Comparison of ENCODE assay signal across 1 cellular context in the genomic region with DNA sequence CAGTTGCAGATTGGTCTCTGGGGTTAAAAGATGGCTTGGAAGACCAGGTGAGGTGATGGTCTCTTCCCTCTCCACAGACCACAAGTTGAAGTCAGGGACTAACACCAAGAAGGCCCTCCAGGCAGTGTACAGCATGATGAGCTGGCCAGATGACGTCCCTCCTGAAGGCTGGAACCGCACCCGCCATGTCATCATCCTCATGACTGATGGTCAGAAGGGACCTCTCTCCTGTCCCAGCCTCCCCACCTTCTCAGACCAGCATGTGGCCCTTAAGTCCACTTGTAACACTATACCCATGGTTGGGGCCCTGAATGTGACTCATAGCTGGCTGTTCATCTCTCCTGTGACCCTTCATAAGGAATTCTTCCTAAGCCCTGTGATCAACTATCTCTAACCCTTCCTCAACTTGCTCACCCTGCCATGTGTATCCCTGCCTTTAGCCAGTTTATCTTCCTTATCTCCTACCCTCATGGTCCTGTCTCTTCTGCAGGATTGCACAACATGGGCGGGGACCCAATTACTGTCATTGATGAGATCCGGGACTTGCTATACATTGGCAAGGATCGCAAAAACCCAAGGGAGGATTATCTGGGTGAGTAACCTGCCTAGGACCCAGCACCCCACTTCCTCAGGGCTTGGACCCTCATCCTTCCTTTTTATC.
TF ChIP-seq lines count a peak whose summit lies in the region.

No MANE protein-coding gene starts in this region.

TF ChIP-seq in SK-N-SH, 30 proteins besides CTCF, POLR2A, EP300 and RAD21 (continued from another document):
- TF ChIP-seq, protein P1, sequence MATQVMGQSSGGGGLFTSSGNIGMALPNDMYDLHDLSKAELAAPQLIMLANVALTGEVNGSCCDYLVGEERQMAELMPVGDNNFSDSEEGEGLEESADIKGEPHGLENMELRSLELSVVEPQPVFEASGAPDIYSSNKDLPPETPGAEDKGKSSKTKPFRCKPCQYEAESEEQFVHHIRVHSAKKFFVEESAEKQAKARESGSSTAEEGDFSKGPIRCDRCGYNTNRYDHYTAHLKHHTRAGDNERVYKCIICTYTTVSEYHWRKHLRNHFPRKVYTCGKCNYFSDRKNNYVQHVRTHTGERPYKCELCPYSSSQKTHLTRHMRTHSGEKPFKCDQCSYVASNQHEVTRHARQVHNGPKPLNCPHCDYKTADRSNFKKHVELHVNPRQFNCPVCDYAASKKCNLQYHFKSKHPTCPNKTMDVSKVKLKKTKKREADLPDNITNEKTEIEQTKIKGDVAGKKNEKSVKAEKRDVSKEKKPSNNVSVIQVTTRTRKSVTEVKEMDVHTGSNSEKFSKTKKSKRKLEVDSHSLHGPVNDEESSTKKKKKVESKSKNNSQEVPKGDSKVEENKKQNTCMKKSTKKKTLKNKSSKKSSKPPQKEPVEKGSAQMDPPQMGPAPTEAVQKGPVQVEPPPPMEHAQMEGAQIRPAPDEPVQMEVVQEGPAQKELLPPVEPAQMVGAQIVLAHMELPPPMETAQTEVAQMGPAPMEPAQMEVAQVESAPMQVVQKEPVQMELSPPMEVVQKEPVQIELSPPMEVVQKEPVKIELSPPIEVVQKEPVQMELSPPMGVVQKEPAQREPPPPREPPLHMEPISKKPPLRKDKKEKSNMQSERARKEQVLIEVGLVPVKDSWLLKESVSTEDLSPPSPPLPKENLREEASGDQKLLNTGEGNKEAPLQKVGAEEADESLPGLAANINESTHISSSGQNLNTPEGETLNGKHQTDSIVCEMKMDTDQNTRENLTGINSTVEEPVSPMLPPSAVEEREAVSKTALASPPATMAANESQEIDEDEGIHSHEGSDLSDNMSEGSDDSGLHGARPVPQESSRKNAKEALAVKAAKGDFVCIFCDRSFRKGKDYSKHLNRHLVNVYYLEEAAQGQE (IDR thresholded peaks at IDR 0.05; ENCODE audit: low read depth, low read length), result no peak
- TF ChIP-seq RCOR1 (IDR thresholded peaks at IDR 0.05; ENCODE audit: low read length) (no peak), EZH2phosphoT487 (IDR thresholded peaks at IDR 0.05; ENCODE audit: borderline replicate concordance, low read depth) (no peak), NRF1 (IDR thresholded peaks at IDR 0.05; ENCODE audit: low read depth, low read length) (no peak), RXRA (IDR thresholded peaks at IDR 0.05; ENCODE audit: borderline replicate concordance, low read depth) (no peak)
- TF ChIP-seq, protein P2, sequence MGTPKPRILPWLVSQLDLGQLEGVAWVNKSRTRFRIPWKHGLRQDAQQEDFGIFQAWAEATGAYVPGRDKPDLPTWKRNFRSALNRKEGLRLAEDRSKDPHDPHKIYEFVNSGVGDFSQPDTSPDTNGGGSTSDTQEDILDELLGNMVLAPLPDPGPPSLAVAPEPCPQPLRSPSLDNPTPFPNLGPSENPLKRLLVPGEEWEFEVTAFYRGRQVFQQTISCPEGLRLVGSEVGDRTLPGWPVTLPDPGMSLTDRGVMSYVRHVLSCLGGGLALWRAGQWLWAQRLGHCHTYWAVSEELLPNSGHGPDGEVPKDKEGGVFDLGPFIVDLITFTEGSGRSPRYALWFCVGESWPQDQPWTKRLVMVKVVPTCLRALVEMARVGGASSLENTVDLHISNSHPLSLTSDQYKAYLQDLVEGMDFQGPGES (IDR thresholded peaks at IDR 0.05; ENCODE audit: low read depth, low read length), result no peak
